In genomic region chr10:69413221-69413865, GRCh38 we compare ENCODE assay signal across 9 cellular contexts. TPM values are rescaled to one million over a fixed set of nuclear protein-coding genes. Genes with fewer than 3 reads are reported as not detected.
DNase-seq lines count a peak whose midpoint lies in the region; ATAC-seq and TF ChIP-seq lines count a peak whose summit lies in the region.
"Had no signal": no experiment of that assay in that cellular context is flagged by ENCODE, and none has a peak within 500 bp of the region (broad histone marks: within the 10 kb centered on the region; RNA-seq: fewer than 3 reads in every experiment).

No MANE protein-coding gene starts in this region.

- H3K27me3 Mint-ChIP-seq in endodermal cell (ENCODE audit: insufficient read depth): peaks cover 6% of the 10 kb centered on the region

- no peaks in the 10 kb centered on the region for H3K9me2 ChIP-seq in Karpas-422 (replicated peaks; ENCODE audit: insufficient read depth, low read length)

- H3K9me3 Mint-ChIP-seq in endodermal cell: no peaks in the 10 kb centered on the region

- no peaks in the 10 kb centered on the region for H4K20me1 ChIP-seq in Karpas-422 (ENCODE audit: insufficient read depth, low read depth, low read length)

- no peak overlapping the region for H3K4me2 ChIP-seq in Karpas-422 (ENCODE audit: low read depth, low read length, poor library complexity, severe bottlenecking)

- H3K9ac ChIP-seq in Karpas-422 (ENCODE audit: low read length): no peak overlapping the region
- H3K9ac ChIP-seq in endodermal cell (ENCODE audit: extremely low read depth, low read length, poor library complexity, severe bottlenecking): no peak overlapping the region

- H3K4me3 ChIP-seq in Karpas-422 (ENCODE audit: low read length) (no peak overlapping the region), endodermal cell (ENCODE audit: low read length) (no peak overlapping the region)
- H3K4me3 ChIP-seq: SK-N-MC had no signal

- peak; percentile 80 for DNase-seq in ELR (ENCODE audit: low read depth)
- DNase-seq in Karpas-422: peak; percentile 80
- DNase-seq in endodermal cell: peak; percentile 92
- peak; percentile 78 to 83 for DNase-seq in lung microvascular endothelial cell (ENCODE audit: low read depth in 2 of 2)
- DNase-seq in ureter (ENCODE audit: low spot score): peak; percentile 74

- no peaks in the 10 kb centered on the region for H3K9me3 ChIP-seq in Karpas-422 (ENCODE audit: low read length)
- H3K9me3 ChIP-seq in endodermal cell (ENCODE audit: control insufficient read depth, low read length): no peaks in the 10 kb centered on the region

- peaks cover 14% of the 10 kb centered on the region for H3K4me1 ChIP-seq in Karpas-422 (ENCODE audit: low read length)
- H3K4me1 ChIP-seq in endodermal cell (ENCODE audit: control insufficient read depth, insufficient read depth, low read length): no peaks in the 10 kb centered on the region

- H3K79me2 ChIP-seq in Karpas-422 (ENCODE audit: low read length): no peaks in the 10 kb centered on the region

- H3K27me3 ChIP-seq in Karpas-422 (ENCODE audit: low read length): no peaks in the 10 kb centered on the region
- no peaks in the 10 kb centered on the region for H3K27me3 ChIP-seq in endodermal cell (ENCODE audit: control insufficient read depth, insufficient read depth, low read length, poor library complexity, severe bottlenecking)

- no peaks in the 10 kb centered on the region for H3K36me3 Mint-ChIP-seq in endodermal cell (ENCODE audit: low read depth)

- no peak overlapping the region for H3K27ac ChIP-seq in Karpas-422 (ENCODE audit: low read length)
- no peak overlapping the region for H3K27ac ChIP-seq in endodermal cell (ENCODE audit: low read depth, low read length)
- H3K27ac ChIP-seq: SK-N-MC had no signal

- no peak overlapping the region for H3K4me3 Mint-ChIP-seq in endodermal cell

- no peak overlapping the region for H2AFZ ChIP-seq in Karpas-422 (ENCODE audit: low read length)

- H3K27ac Mint-ChIP-seq in endodermal cell: no peak overlapping the region

- peak; percentile 82 for TF ChIP-seq CTCF in endodermal cell (conservative IDR thresholded peaks at IDR 0.05)

- ATAC-seq in SK-N-SH treated with all-trans-retinoic acid at 6 μM for 48 hours: peak; percentile 62
- no peak for ATAC-seq in HG03108 (IDR thresholded peaks at IDR 0.05; ENCODE audit: unreplicated experiment)
- ATAC-seq in GM18858 (IDR thresholded peaks at IDR 0.05; ENCODE audit: unreplicated experiment): no peak

- 6 to 8% methylated on average over 4 to 13 of the region's 13 CpGs for WGBS in endodermal cell (ENCODE audit: insufficient coverage in 1 of 2, insufficient read length in 1 of 2), 2 experiments

- H3K36me3 ChIP-seq in Karpas-422 (ENCODE audit: insufficient read depth, low read length): no peaks in the 10 kb centered on the region
- H3K36me3 ChIP-seq in endodermal cell (ENCODE audit: control insufficient read depth, insufficient read depth, low read length): no peaks in the 10 kb centered on the region

- peaks cover 7% of the 10 kb centered on the region for H3K4me1 Mint-ChIP-seq in endodermal cell

TF ChIP-seq in SK-N-SH treated with all-trans-retinoic acid at 6 μM for 48 hours, 23 proteins besides CTCF, POLR2A, EP300 and RAD21:
- TF ChIP-seq ZNF70 (CRISPR knock-in tag; IDR thresholded peaks at IDR 0.05) (no peak), PPARA (CRISPR knock-in tag; IDR thresholded peaks at IDR 0.05; ENCODE audit: borderline replicate concordance) (no peak), TOX (CRISPR knock-in tag; IDR thresholded peaks at IDR 0.05; ENCODE audit: borderline replicate concordance) (no peak)

RNA-seq across cellular contexts. Expression of gene TACR2, which starts 3.4 kb away (rescaled TPM):
- total RNA-seq in Karpas-422 (2014; rRNA removed; shearing (Covaris generic); ENCODE audit: low replicate concordance): 1.9 TPM in 1 of 2 replicates, not detected in the other
- total RNA-seq in endodermal cell (not detected), lung microvascular endothelial cell (0.60 TPM in 1 of 2 replicates, not detected in the other), ureter (5.6 TPM)
- not detected for polyA plus RNA-seq in endodermal cell (2013, experiment 1 of 2)
- polyA plus RNA-seq in endodermal cell (2013, experiment 2 of 2): not detected

RNA-seq across cellular contexts. Expression of gene TSPAN15, which starts 37.9 kb away (rescaled TPM):
- 0.97 and 1.6 TPM in 2 replicates for total RNA-seq in Karpas-422 (2014; rRNA removed; shearing (Covaris generic); ENCODE audit: low replicate concordance)
- total RNA-seq in endodermal cell (10 to 100 TPM; 10.1 to 15.8 TPM), lung microvascular endothelial cell (49.2 and 118 TPM in 2 replicates), ureter (156 TPM)
- 9.4 TPM for polyA plus RNA-seq in endodermal cell (2013, experiment 1 of 2)
- polyA plus RNA-seq in endodermal cell (2013, experiment 2 of 2): 7.9 TPM
